8 cellular contexts compared by ENCODE assay signal in genomic region chr6:12008366-12009179, GRCh38. TPM values are rescaled to one million over a fixed set of nuclear protein-coding genes. Genes with fewer than 3 reads are reported as not detected.
A peak's percentile ranks its signal among the peaks of the same experiment; 100 is the strongest.
DNase-seq lines count a peak whose midpoint lies in the region; ATAC-seq and TF ChIP-seq lines count a peak whose summit lies in the region.

No MANE protein-coding gene starts in this region.

- H3K27me3 ChIP-seq in testis, result no peaks in the 10 kb centered on the region

- DNase-seq in DMS79 (lab: John Stamatoyannopoulos, UW) (peak; percentile 3), LNCaP clone FGC (ENCODE audit: low read depth) (peak; percentile 42), SK-N-DZ (ENCODE audit: low spot score) (peak; percentile 75), globus pallidus (ENCODE audit: low spot score) (peak; percentile 70), omental fat pad (ENCODE audit: low spot score) (no peak), testis (peak; percentile 80)
- peak; percentile 91 for DNase-seq in activated naive CD4-positive, alpha-beta T cell treated with anti-CD3 and anti-CD28 coated beads, Interleukin-2, amount 10 ng/mL, durations not matched to agents 7 days and 5 days

- no peaks in the 10 kb centered on the region for H3K9me3 ChIP-seq in testis

- CTCF ChIA-PET in activated naive CD4-positive, alpha-beta T cell treated with anti-CD3 and anti-CD28 coated beads, Interleukin-2, amount 10 ng/mL, durations not matched to agents 7 days and 5 days (lab: Charles Lee), result interaction anchor here (1.1 to 1.2 kb wide), 2 partner anchors 75 to 277 kb away, joined by 3 to 5 read pairs; no protein-coding TSS in a partner anchor

- no peak for TF ChIP-seq POLR2A in testis (IDR thresholded peaks at IDR 0.05)

- peak overlapping the region; percentile 100 for H3K27ac Mint-ChIP-seq in activated naive CD4-positive, alpha-beta T cell treated with anti-CD3 and anti-CD28 coated beads, Interleukin-2, amount 10 ng/mL, durations not matched to agents 7 days and 5 days

- H3K36me3 Mint-ChIP-seq in activated naive CD4-positive, alpha-beta T cell treated with anti-CD3 and anti-CD28 coated beads, Interleukin-2, amount 10 ng/mL, durations not matched to agents 7 days and 5 days, result peaks cover 2% of the 10 kb centered on the region

- no peak for TF ChIP-seq CTCF in LNCaP clone FGC (IDR thresholded peaks at IDR 0.05; ENCODE audit: control insufficient read depth, extremely low read depth, insufficient read depth)
- TF ChIP-seq CTCF in omental fat pad (IDR thresholded peaks at IDR 0.05), result no peak
- no peak for TF ChIP-seq CTCF in testis (IDR thresholded peaks at IDR 0.05)

- ATAC-seq in GM21737 (IDR thresholded peaks at IDR 0.05; ENCODE audit: unreplicated experiment) (peak; percentile 19), omental fat pad (ENCODE audit: low FRiP score) (peak; percentile 32)

- H3K36me3 ChIP-seq in testis (ENCODE audit: low read depth, missing control alignments), result no peaks in the 10 kb centered on the region

- intact Hi-C loops in testis (cut with DNase I; ENCODE audit: low total_unique reads), result no loop called here

- WGBS in testis, 2 donors, result 0% methylated on average over 23 to 46 of the region's 60 CpGs

- H3K27me3 Mint-ChIP-seq in activated naive CD4-positive, alpha-beta T cell treated with anti-CD3 and anti-CD28 coated beads, Interleukin-2, amount 10 ng/mL, durations not matched to agents 7 days and 5 days, result peaks cover 9% of the 10 kb centered on the region

- no peaks in the 10 kb centered on the region for H3K9me3 Mint-ChIP-seq in activated naive CD4-positive, alpha-beta T cell treated with anti-CD3 and anti-CD28 coated beads, Interleukin-2, amount 10 ng/mL, durations not matched to agents 7 days and 5 days

- peaks cover 35% of the 10 kb centered on the region for H3K4me1 Mint-ChIP-seq in activated naive CD4-positive, alpha-beta T cell treated with anti-CD3 and anti-CD28 coated beads, Interleukin-2, amount 10 ng/mL, durations not matched to agents 7 days and 5 days

- H3K4me3 ChIP-seq in LNCaP clone FGC (ENCODE audit: low read depth, low read length), result peak overlapping the region; percentile 75
- H3K4me3 ChIP-seq in testis, result peak overlapping the region; percentile 62 to 65

- peak overlapping the region; percentile 99 for H3K4me3 Mint-ChIP-seq in activated naive CD4-positive, alpha-beta T cell treated with anti-CD3 and anti-CD28 coated beads, Interleukin-2, amount 10 ng/mL, durations not matched to agents 7 days and 5 days

- peaks cover 10% of the 10 kb centered on the region for H3K4me1 ChIP-seq in testis

- H3K27ac ChIP-seq in testis, result peak overlapping the region; percentile 83 to 93

RNA-seq across cellular contexts. Expression of gene HIVEP1, which starts 3.5 kb away (rescaled TPM):
- polyA plus RNA-seq in SK-N-DZ (2014; cell fraction: cytosol; rRNA removed), result 3.0 and 4.0 TPM in 2 replicates
- 2.9 and 3.2 TPM in 2 replicates for polyA plus RNA-seq in SK-N-DZ (2014; cell fraction: nucleus; rRNA removed)
- total RNA-seq in omental fat pad (10 to 100 TPM; 21.6 to 59.4 (median 34.5) TPM), testis (10 to 100 TPM; 44.1 to 53.3 TPM)
- polyA plus RNA-seq in testis (ENCODE audit: insufficient read depth, low read depth, low replicate concordance), result 15.5 TPM
